ENCODE assay signal across 8 cellular contexts in genomic region chr14:103880334-103880985, GRCh38. TPM values are rescaled to one million over a fixed set of nuclear protein-coding genes. Genes with fewer than 3 reads are reported as not detected.
A peak's percentile ranks its signal among the peaks of the same experiment; 100 is the strongest.
DNase-seq lines count a peak whose midpoint lies in the region; ATAC-seq and TF ChIP-seq lines count a peak whose summit lies in the region.

No MANE protein-coding gene starts in this region.

- H3K27ac Mint-ChIP-seq in activated naive CD8-positive, alpha-beta T cell treated with anti-CD3 and anti-CD28 coated beads for 36 hours = no peak overlapping the region

- H3K36me3 ChIP-seq in BJ (ENCODE audit: control insufficient read depth, insufficient read depth, low read length) = no peaks in the 10 kb centered on the region

- DNase-seq in BJ (ENCODE audit: low read depth) = peak; percentile 20
- DNase-seq in Jurkat, Clone E6-1 (ENCODE audit: low read depth, low spot score) = peak; percentile 36
- peak; percentile 32 for DNase-seq in activated naive CD8-positive, alpha-beta T cell treated with anti-CD3 and anti-CD28 coated beads for 36 hours
- DNase-seq in left ventricle myocardium superior = peak; percentile 90
- peak; percentile 54 for DNase-seq in skeletal muscle cell (ENCODE audit: low read depth)
- no peak for DNase-seq in NK-92 treated with Interleukin-12 subunit alpha and Interleukin-12 subunit beta, amount 100 ng/mL, for 24 hours (lab: John Stamatoyannopoulos, UW)
- no peak for DNase-seq in NCI-H2196 treated with DMSO at 0.1 percent for 48 hours (lab: John Stamatoyannopoulos, UW; ENCODE audit: unreplicated experiment)
- no peak for DNase-seq in DMS114 treated with DMSO at 0.1 percent for 48 hours (lab: John Stamatoyannopoulos, UW; ENCODE audit: unreplicated experiment)

- H3K27me3 ChIP-seq in BJ (ENCODE audit: control insufficient read depth, insufficient read depth, low read length) = peaks cover 6% of the 10 kb centered on the region; the same call in 1 of the 2 replicates

- CTCF ChIA-PET in BJ (lab: Yijun Ruan, JAX) = interaction anchor here (1.6 to 1.9 kb wide), 2 partner anchors 9 to 20 kb away, joined by 4 to 9 read pairs; no protein-coding TSS in a partner anchor

- no peak for TF ChIP-seq CTCF in BJ (IDR thresholded peaks at IDR 0.05; ENCODE audit: insufficient read depth, low read depth, low read length)

- peaks cover 18% of the 10 kb centered on the region for H3K4me1 Mint-ChIP-seq in activated naive CD8-positive, alpha-beta T cell treated with anti-CD3 and anti-CD28 coated beads for 36 hours

- H3K27me3 Mint-ChIP-seq in activated naive CD8-positive, alpha-beta T cell treated with anti-CD3 and anti-CD28 coated beads for 36 hours = no peaks in the 10 kb centered on the region

- ATAC-seq in left ventricle myocardium superior = peak; percentile 72

- H3K9me3 Mint-ChIP-seq in activated naive CD8-positive, alpha-beta T cell treated with anti-CD3 and anti-CD28 coated beads for 36 hours = no peaks in the 10 kb centered on the region

- peak overlapping the region; percentile 67 for H3K4me3 Mint-ChIP-seq in activated naive CD8-positive, alpha-beta T cell treated with anti-CD3 and anti-CD28 coated beads for 36 hours

- H3K4me3 ChIP-seq in BJ (ENCODE audit: low read depth, low read length) (0 out of 2 replicates have a peak overlapping the region, but pooled peaks have one; percentile 13), skeletal muscle cell (ENCODE audit: low read depth, low read length) (peak overlapping the region; percentile 21)
- H3K4me3 ChIP-seq in Jurkat, Clone E6-1 (ENCODE audit: low read length) = no peak overlapping the region

- intact Hi-C loops in left ventricle myocardium superior (cut with micrococcal nuclease) = no loop called here

- POLR2A ChIA-PET in BJ (lab: Charles Lee) = interaction anchor here (0.6 kb wide), 1 partner anchor 340 kb away, joined by 4 read pairs; no protein-coding TSS in a partner anchor

- H3K36me3 Mint-ChIP-seq in activated naive CD8-positive, alpha-beta T cell treated with anti-CD3 and anti-CD28 coated beads for 36 hours = no peaks in the 10 kb centered on the region

RNA-seq across cellular contexts. Expression of gene PPP1R13B, which starts 33.1 kb away (rescaled TPM):
- 2.0 and 3.3 TPM in 2 replicates for polyA plus RNA-seq in BJ (2011; rRNA removed)
- 3.8 and 4.2 TPM in 2 replicates for polyA minus RNA-seq in BJ (2011; rRNA and poly(A)+ RNA removed)
- polyA plus RNA-seq in Jurkat, Clone E6-1 (2012; ENCODE audit: insufficient read depth, insufficient read length) = 8.7 TPM
- total RNA-seq in activated naive CD8-positive, alpha-beta T cell treated with anti-CD3 and anti-CD28 coated beads for 36 hours = 1 to 10 TPM; 8.5 to 9.8 TPM
- 107 TPM for total RNA-seq in left ventricle myocardium superior

RNA-seq across cellular contexts. Expression of gene TDRD9, which starts 47.8 kb away (rescaled TPM):
- 1.3 and 2.2 TPM in 2 replicates for polyA plus RNA-seq in BJ (2011; rRNA removed)
- polyA minus RNA-seq in BJ (2011; rRNA and poly(A)+ RNA removed) = 3.0 and 3.6 TPM in 2 replicates
- polyA plus RNA-seq in Jurkat, Clone E6-1 (2012; ENCODE audit: insufficient read depth, insufficient read length) = not detected
- total RNA-seq in activated naive CD8-positive, alpha-beta T cell treated with anti-CD3 and anti-CD28 coated beads for 36 hours = under 1 TPM; 0.16 to 0.54 TPM
- 2.2 TPM for total RNA-seq in left ventricle myocardium superior

Comparison
In these comparisons a context has a peak if more than half of its experiments do, and no peak if none do; other contexts are left out.
1. DNase-seq: peak in BJ (single experiment), Jurkat, Clone E6-1 (single experiment), activated naive CD8-positive, alpha-beta T cell treated with anti-CD3 and anti-CD28 coated beads for 36 hours (single experiment), left ventricle myocardium superior (single experiment) and skeletal muscle cell (single experiment); none in NK-92 treated with Interleukin-12 subunit alpha and Interleukin-12 subunit beta, amount 100 ng/mL, for 24 hours (single experiment), NCI-H2196 treated with DMSO at 0.1 percent for 48 hours (single experiment) and DMS114 treated with DMSO at 0.1 percent for 48 hours (single experiment).